In genomic region chr9:94703488-94704140, GRCh38 we compare ENCODE assay signal across 1 cellular context.
A peak's percentile ranks its signal among the peaks of the same experiment; 100 is the strongest.
TF ChIP-seq lines count a peak whose summit lies in the region.

No MANE protein-coding gene starts in this region.

TF ChIP-seq in HepG2, 621 proteins besides CTCF, POLR2A, EP300 and RAD21 (continued from another document and continues in another):
- TF ChIP-seq ARID3A (IDR thresholded peaks at IDR 0.05; ENCODE audit: low read depth, low read length) (peak; percentile 58; the same call in 1 of the 2 replicates), TCF7L2 (IDR thresholded peaks at IDR 0.05; ENCODE audit: low read depth, low read length) (peak; percentile 46; the same call in 1 of the 2 replicates), SALL2 (CRISPR knock-in tag; IDR thresholded peaks at IDR 0.05) (no peak), KDM5A (IDR thresholded peaks at IDR 0.05; ENCODE audit: borderline replicate concordance, low read length) (no peak), ZNF883 (CRISPR knock-in tag; IDR thresholded peaks at IDR 0.05; ENCODE audit: not compliant biosample characterization) (no peak), KLF16 (CRISPR knock-in tag; IDR thresholded peaks at IDR 0.05) (no peak), ZNF234 (CRISPR knock-in tag; conservative IDR thresholded peaks at IDR 0.05) (no peak), NCOA5 (CRISPR knock-in tag; IDR thresholded peaks at IDR 0.05) (no peak), KDM6A (CRISPR knock-in tag; IDR thresholded peaks at IDR 0.05; ENCODE audit: low read depth) (peak; percentile 64; the same call in 1 of the 2 replicates), KDM3A (CRISPR knock-in tag; IDR thresholded peaks at IDR 0.05; ENCODE audit: low read depth) (no peak), ASH2L (IDR thresholded peaks at IDR 0.05; ENCODE audit: insufficient read length, low read depth, low read length) (peak; percentile 99), CEBPB (IDR thresholded peaks at IDR 0.05; ENCODE audit: borderline replicate concordance, low read depth, low read length) (peak; percentile 64; the same call in 1 of the 2 replicates), FOXK1 (CRISPR knock-in tag; IDR thresholded peaks at IDR 0.05; ENCODE audit: borderline replicate concordance, low read depth) (peak; percentile 13; the same call in 1 of the 2 replicates), AHDC1 (CRISPR knock-in tag; IDR thresholded peaks at IDR 0.05; ENCODE audit: borderline replicate concordance) (no peak; the same call in 1 of the 2 replicates), BRD4 (CRISPR knock-in tag; IDR thresholded peaks at IDR 0.05) (no peak), TFAP4 (IDR thresholded peaks at IDR 0.05; ENCODE audit: borderline replicate concordance, low read depth) (no peak), ZNF557 (CRISPR knock-in tag; IDR thresholded peaks at IDR 0.05) (no peak), ZNF124 (CRISPR knock-in tag; IDR thresholded peaks at IDR 0.05) (no peak), ZNF788 (CRISPR knock-in tag; IDR thresholded peaks at IDR 0.05; ENCODE audit: borderline replicate concordance) (no peak), CENPBD1 (CRISPR knock-in tag; IDR thresholded peaks at IDR 0.05; ENCODE audit: borderline replicate concordance, low read depth) (no peak), NFATC3 (CRISPR knock-in tag; IDR thresholded peaks at IDR 0.05) (no peak), RCOR2 (CRISPR knock-in tag; IDR thresholded peaks at IDR 0.05) (no peak), ETV5 (CRISPR knock-in tag; IDR thresholded peaks at IDR 0.05; ENCODE audit: borderline replicate concordance) (no peak), JUNB (CRISPR knock-in tag; IDR thresholded peaks at IDR 0.05; ENCODE audit: borderline replicate concordance) (no peak), ZNF274 (CRISPR knock-in tag; IDR thresholded peaks at IDR 0.05) (no peak), E2F1 (CRISPR knock-in tag; IDR thresholded peaks at IDR 0.05) (no peak)
- TF ChIP-seq, protein P1, sequence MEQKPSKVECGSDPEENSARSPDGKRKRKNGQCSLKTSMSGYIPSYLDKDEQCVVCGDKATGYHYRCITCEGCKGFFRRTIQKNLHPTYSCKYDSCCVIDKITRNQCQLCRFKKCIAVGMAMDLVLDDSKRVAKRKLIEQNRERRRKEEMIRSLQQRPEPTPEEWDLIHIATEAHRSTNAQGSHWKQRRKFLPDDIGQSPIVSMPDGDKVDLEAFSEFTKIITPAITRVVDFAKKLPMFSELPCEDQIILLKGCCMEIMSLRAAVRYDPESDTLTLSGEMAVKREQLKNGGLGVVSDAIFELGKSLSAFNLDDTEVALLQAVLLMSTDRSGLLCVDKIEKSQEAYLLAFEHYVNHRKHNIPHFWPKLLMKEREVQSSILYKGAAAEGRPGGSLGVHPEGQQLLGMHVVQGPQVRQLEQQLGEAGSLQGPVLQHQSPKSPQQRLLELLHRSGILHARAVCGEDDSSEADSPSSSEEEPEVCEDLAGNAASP (CRISPR knock-in tag; IDR thresholded peaks at IDR 0.05; ENCODE audit: borderline replicate concordance) = peak; percentile 9; the same call in 1 of the 2 replicates
- TF ChIP-seq, protein P2, sequence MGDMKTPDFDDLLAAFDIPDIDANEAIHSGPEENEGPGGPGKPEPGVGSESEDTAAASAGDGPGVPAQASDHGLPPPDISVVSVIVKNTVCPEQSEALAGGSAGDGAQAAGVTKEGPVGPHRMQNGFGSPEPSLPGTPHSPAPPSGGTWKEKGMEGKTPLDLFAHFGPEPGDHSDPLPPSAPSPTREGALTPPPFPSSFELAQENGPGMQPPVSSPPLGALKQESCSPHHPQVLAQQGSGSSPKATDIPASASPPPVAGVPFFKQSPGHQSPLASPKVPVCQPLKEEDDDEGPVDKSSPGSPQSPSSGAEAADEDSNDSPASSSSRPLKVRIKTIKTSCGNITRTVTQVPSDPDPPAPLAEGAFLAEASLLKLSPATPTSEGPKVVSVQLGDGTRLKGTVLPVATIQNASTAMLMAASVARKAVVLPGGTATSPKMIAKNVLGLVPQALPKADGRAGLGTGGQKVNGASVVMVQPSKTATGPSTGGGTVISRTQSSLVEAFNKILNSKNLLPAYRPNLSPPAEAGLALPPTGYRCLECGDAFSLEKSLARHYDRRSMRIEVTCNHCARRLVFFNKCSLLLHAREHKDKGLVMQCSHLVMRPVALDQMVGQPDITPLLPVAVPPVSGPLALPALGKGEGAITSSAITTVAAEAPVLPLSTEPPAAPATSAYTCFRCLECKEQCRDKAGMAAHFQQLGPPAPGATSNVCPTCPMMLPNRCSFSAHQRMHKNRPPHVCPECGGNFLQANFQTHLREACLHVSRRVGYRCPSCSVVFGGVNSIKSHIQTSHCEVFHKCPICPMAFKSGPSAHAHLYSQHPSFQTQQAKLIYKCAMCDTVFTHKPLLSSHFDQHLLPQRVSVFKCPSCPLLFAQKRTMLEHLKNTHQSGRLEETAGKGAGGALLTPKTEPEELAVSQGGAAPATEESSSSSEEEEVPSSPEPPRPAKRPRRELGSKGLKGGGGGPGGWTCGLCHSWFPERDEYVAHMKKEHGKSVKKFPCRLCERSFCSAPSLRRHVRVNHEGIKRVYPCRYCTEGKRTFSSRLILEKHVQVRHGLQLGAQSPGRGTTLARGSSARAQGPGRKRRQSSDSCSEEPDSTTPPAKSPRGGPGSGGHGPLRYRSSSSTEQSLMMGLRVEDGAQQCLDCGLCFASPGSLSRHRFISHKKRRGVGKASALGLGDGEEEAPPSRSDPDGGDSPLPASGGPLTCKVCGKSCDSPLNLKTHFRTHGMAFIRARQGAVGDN (CRISPR knock-in tag; IDR thresholded peaks at IDR 0.05) = no peak
- TF ChIP-seq, protein P3, sequence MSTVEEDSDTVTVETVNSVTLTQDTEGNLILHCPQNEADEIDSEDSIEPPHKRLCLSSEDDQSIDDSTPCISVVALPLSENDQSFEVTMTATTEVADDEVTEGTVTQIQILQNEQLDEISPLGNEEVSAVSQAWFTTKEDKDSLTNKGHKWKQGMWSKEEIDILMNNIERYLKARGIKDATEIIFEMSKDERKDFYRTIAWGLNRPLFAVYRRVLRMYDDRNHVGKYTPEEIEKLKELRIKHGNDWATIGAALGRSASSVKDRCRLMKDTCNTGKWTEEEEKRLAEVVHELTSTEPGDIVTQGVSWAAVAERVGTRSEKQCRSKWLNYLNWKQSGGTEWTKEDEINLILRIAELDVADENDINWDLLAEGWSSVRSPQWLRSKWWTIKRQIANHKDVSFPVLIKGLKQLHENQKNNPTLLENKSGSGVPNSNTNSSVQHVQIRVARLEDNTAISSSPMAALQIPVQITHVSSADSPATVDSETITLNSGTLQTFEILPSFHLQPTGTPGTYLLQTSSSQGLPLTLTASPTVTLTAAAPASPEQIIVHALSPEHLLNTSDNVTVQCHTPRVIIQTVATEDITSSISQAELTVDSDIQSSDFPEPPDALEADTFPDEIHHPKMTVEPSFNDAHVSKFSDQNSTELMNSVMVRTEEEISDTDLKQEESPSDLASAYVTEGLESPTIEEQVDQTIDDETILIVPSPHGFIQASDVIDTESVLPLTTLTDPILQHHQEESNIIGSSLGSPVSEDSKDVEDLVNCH (CRISPR knock-in tag; IDR thresholded peaks at IDR 0.05) = no peak
